26 cellular contexts compared by ENCODE assay signal in the genomic region with DNA sequence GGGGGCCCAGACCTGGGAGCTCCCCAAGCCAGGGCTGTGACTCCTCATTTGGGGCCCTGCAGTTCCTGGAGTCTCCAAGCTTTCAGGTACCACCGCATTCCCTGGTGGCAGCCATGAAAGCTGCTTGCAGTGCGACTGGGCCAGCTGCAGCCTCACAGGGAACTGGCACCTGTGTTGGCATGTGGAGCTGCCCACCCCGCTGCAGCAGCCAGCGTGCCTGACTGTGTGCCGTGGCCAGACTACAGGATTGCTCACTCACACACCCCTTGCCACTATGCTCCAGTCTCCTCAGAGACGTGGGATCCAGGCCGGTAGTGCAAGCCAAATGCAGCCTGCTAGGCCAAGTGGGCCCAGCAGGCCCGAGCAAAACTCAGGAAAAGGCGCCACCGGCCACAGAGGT.
"Had no signal": no experiment of that assay in that cellular context is flagged by ENCODE, and none has a peak within 500 bp of the region (broad histone marks: within the 10 kb centered on the region; RNA-seq: fewer than 3 reads in every experiment).

No MANE protein-coding gene starts in this region.

- H3K27ac ChIP-seq: cardiac muscle cell, esophagus muscularis mucosa, parathyroid adenoma, sigmoid colon, SJSA1, thoracic aorta had no signal

- H3K36me3 ChIP-seq: cardiac muscle cell, esophagus muscularis mucosa, sigmoid colon, SJSA1, thoracic aorta had no signal

- H2AFZ ChIP-seq: parathyroid adenoma had no signal

- H3K79me2 ChIP-seq: parathyroid adenoma had no signal

- H3K4me2 ChIP-seq: smooth muscle cell had no signal

- H3K4me1 ChIP-seq: parathyroid adenoma, SJSA1 had no signal

- H3K9ac ChIP-seq: parathyroid adenoma had no signal

- H3K27me3 Mint-ChIP-seq: activated CD4-positive, alpha-beta T cell treated with anti-CD3 and anti-CD28 coated beads, Interleukin-2, amount 10 ng/mL, durations not matched to agents 7 days and 5 days; activated CD8-positive, alpha-beta memory T cell treated with anti-CD3 and anti-CD28 coated beads, Interleukin-2, amount 10 ng/mL, durations not matched to agents 7 days and 5 days; activated CD8-positive, alpha-beta T cell treated with anti-CD3 and anti-CD28 coated beads for 36 hours; activated naive CD4-positive, alpha-beta T cell treated with anti-CD3 and anti-CD28 coated beads, Interleukin-2, amount 10 ng/mL, durations not matched to agents 7 days and 5 days; dendritic cell treated with granulocyte-macrophage colony-stimulating factor and Interleukin-4, amounts not matched to agents 40 ng/mL and 50 ng/mL, for 4 days; effector memory CD8-positive, alpha-beta T cell; naive B cell; stimulated activated naive B cell treated with anti-CD40 and anti-IgM and Interleukin-4, amounts not matched to agents 10 μg/mL and 1 μg/mL and 100 μg/mL, for 72 hours had no signal

- H3K4me1 Mint-ChIP-seq: activated CD4-positive, alpha-beta T cell treated with anti-CD3 and anti-CD28 coated beads, Interleukin-2, amount 10 ng/mL, durations not matched to agents 7 days and 5 days; activated CD8-positive, alpha-beta memory T cell treated with anti-CD3 and anti-CD28 coated beads, Interleukin-2, amount 10 ng/mL, durations not matched to agents 7 days and 5 days; activated naive CD4-positive, alpha-beta T cell treated with anti-CD3 and anti-CD28 coated beads, Interleukin-2, amount 10 ng/mL, durations not matched to agents 7 days and 5 days; naive B cell; neural crest cell; stimulated activated naive B cell treated with anti-CD40 and anti-IgM and Interleukin-4, amounts not matched to agents 10 μg/mL and 1 μg/mL and 100 μg/mL, for 72 hours had no signal

- H3K36me3 Mint-ChIP-seq: activated CD8-positive, alpha-beta memory T cell treated with anti-CD3 and anti-CD28 coated beads, Interleukin-2, amount 10 ng/mL, durations not matched to agents 7 days and 5 days; activated naive CD4-positive, alpha-beta T cell treated with anti-CD3 and anti-CD28 coated beads, Interleukin-2, amount 10 ng/mL, durations not matched to agents 7 days and 5 days; naive B cell; stimulated activated naive B cell treated with anti-CD40 and anti-IgM and Interleukin-4, amounts not matched to agents 10 μg/mL and 1 μg/mL and 100 μg/mL, for 72 hours; type B pancreatic cell had no signal

- H3K4me3 ChIP-seq: cardiac muscle cell, esophagus muscularis mucosa, sigmoid colon, SJSA1, smooth muscle cell, thoracic aorta had no signal

- H3K9me3 ChIP-seq: esophagus muscularis mucosa, sigmoid colon, SJSA1, thoracic aorta had no signal

- H3K9me3 Mint-ChIP-seq: activated CD4-positive, alpha-beta T cell treated with anti-CD3 and anti-CD28 coated beads, Interleukin-2, amount 10 ng/mL, durations not matched to agents 7 days and 5 days; activated naive CD4-positive, alpha-beta T cell treated with anti-CD3 and anti-CD28 coated beads, Interleukin-2, amount 10 ng/mL, durations not matched to agents 7 days and 5 days; dendritic cell treated with granulocyte-macrophage colony-stimulating factor and Interleukin-4, amounts not matched to agents 40 ng/mL and 50 ng/mL, for 4 days; neural crest cell; stimulated activated naive B cell treated with anti-CD40 and anti-IgM and Interleukin-4, amounts not matched to agents 10 μg/mL and 1 μg/mL and 100 μg/mL, for 72 hours; type B pancreatic cell had no signal

- H3K27ac Mint-ChIP-seq: activated CD4-positive, alpha-beta T cell treated with anti-CD3 and anti-CD28 coated beads, Interleukin-2, amount 10 ng/mL, durations not matched to agents 7 days and 5 days; activated CD8-positive, alpha-beta memory T cell treated with anti-CD3 and anti-CD28 coated beads, Interleukin-2, amount 10 ng/mL, durations not matched to agents 7 days and 5 days; activated CD8-positive, alpha-beta T cell treated with anti-CD3 and anti-CD28 coated beads for 36 hours; activated naive CD4-positive, alpha-beta T cell treated with anti-CD3 and anti-CD28 coated beads, Interleukin-2, amount 10 ng/mL, durations not matched to agents 7 days and 5 days; dendritic cell treated with granulocyte-macrophage colony-stimulating factor and Interleukin-4, amounts not matched to agents 40 ng/mL and 50 ng/mL, for 4 days; effector memory CD8-positive, alpha-beta T cell; naive B cell; stimulated activated naive B cell treated with anti-CD40 and anti-IgM and Interleukin-4, amounts not matched to agents 10 μg/mL and 1 μg/mL and 100 μg/mL, for 72 hours; type B pancreatic cell had no signal

- H3K27me3 ChIP-seq: cardiac muscle cell, esophagus muscularis mucosa, sigmoid colon, SJSA1 had no signal

- H3K4me3 Mint-ChIP-seq: activated CD4-positive, alpha-beta T cell treated with anti-CD3 and anti-CD28 coated beads, Interleukin-2, amount 10 ng/mL, durations not matched to agents 7 days and 5 days; activated CD8-positive, alpha-beta memory T cell treated with anti-CD3 and anti-CD28 coated beads, Interleukin-2, amount 10 ng/mL, durations not matched to agents 7 days and 5 days; activated CD8-positive, alpha-beta T cell treated with anti-CD3 and anti-CD28 coated beads for 36 hours; activated naive CD4-positive, alpha-beta T cell treated with anti-CD3 and anti-CD28 coated beads, Interleukin-2, amount 10 ng/mL, durations not matched to agents 7 days and 5 days; dendritic cell treated with granulocyte-macrophage colony-stimulating factor and Interleukin-4, amounts not matched to agents 40 ng/mL and 50 ng/mL, for 4 days; effector memory CD8-positive, alpha-beta T cell; naive B cell; neural crest cell; stimulated activated naive B cell treated with anti-CD40 and anti-IgM and Interleukin-4, amounts not matched to agents 10 μg/mL and 1 μg/mL and 100 μg/mL, for 72 hours; type B pancreatic cell had no signal

- DNase-seq: activated CD4-positive, alpha-beta T cell treated with anti-CD3 and anti-CD28 coated beads, Interleukin-2, amount 10 ng/mL, durations not matched to agents 7 days and 5 days; activated CD8-positive, alpha-beta memory T cell treated with anti-CD3 and anti-CD28 coated beads, Interleukin-2, amount 10 ng/mL, durations not matched to agents 7 days and 5 days; activated CD8-positive, alpha-beta T cell treated with anti-CD3 and anti-CD28 coated beads for 36 hours; activated effector memory CD4-positive, alpha-beta T cell treated with anti-CD3 and anti-CD28 coated beads, Interleukin-2, amount 50 U/mL, for 16 hours; activated naive CD4-positive, alpha-beta T cell treated with anti-CD3 and anti-CD28 coated beads, Interleukin-2, amount 10 ng/mL, durations not matched to agents 7 days and 5 days; activated T-cell treated with anti-CD3 and anti-CD28 coated beads for 4 hours; effector memory CD8-positive, alpha-beta T cell; glutamatergic neuron; hippocampal formation; left cardiac atrium; naive B cell; sigmoid colon; stimulated activated CD4-positive, alpha-beta T cell treated with anti-CD3 and anti-CD28 coated beads, Interleukin-2, amount 100 ng/mL, for 48 hours; stimulated activated CD8-positive, alpha-beta memory T cell treated with anti-CD3 and anti-CD28 coated beads, Interleukin-4, amount 100 ng/mL, for 48 hours; stimulated activated naive B cell treated with anti-CD40 and anti-IgM and Interleukin-4, amounts not matched to agents 10 μg/mL and 1 μg/mL and 100 μg/mL, for 72 hours; T-helper 1 cell; T-helper 9 cell had no signal
